ENCODE assay signal across 11 cellular contexts in genomic region chr15:80934761-80935221, GRCh38. TPM values are rescaled to one million over a fixed set of nuclear protein-coding genes. Genes with fewer than 3 reads are reported as not detected.
A peak's percentile ranks its signal among the peaks of the same experiment; 100 is the strongest.
DNase-seq lines count a peak whose midpoint lies in the region; ATAC-seq and TF ChIP-seq lines count a peak whose summit lies in the region.
"Had no signal": no experiment of that assay in that cellular context is flagged by ENCODE, and none has a peak within 500 bp of the region (broad histone marks: within the 10 kb centered on the region; RNA-seq: fewer than 3 reads in every experiment).

No MANE protein-coding gene starts in this region.

- H3K27me3 ChIP-seq in PC-9 (ENCODE audit: insufficient read depth, low read depth) = no peaks in the 10 kb centered on the region

- intact Hi-C loops in left ventricle myocardium superior (cut with micrococcal nuclease) = no loop called here
- intact Hi-C loops in PC-9 (cut with micrococcal nuclease; ENCODE audit: unreplicated experiment) = no loop called here

- no peak overlapping the region for H3K4me2 ChIP-seq in PC-9
- H3K4me2 ChIP-seq: KMS-11 had no signal

- in situ Hi-C loops in SK-MEL-5 (cut with HindIII; ENCODE audit: low pct_unique_long_range_greater_than_20kb, low sequenced_read_pairs) = no loop called here

- H3K4me3 Mint-ChIP-seq in osteocyte (ENCODE audit: unreplicated experiment) = no peak overlapping the region

- H3K4me1 Mint-ChIP-seq in osteocyte (ENCODE audit: unreplicated experiment) = peaks cover 11% of the 10 kb centered on the region

- H3K27ac Mint-ChIP-seq in osteocyte (ENCODE audit: unreplicated experiment) = peak overlapping the region; percentile 80

- H3K27me3 Mint-ChIP-seq in osteocyte (ENCODE audit: unreplicated experiment) = no peaks in the 10 kb centered on the region

- TF ChIP-seq CTCF in osteocyte (IDR thresholded peaks at IDR 0.05) (no peak), PC-9 (conservative IDR thresholded peaks at IDR 0.05) (no peak)

- CTCF ChIA-PET in PC-9 (lab: Charles Lee) = no interaction called here

- no TSS peak for BruUV-seq in PC-9 (replicated peaks; lab: Mats Ljungman, UMichigan)

- no peak overlapping the region for H3K4me3 ChIP-seq in PC-9

- H3K4me1 ChIP-seq in PC-9 (replicated peaks; ENCODE audit: insufficient read depth) = peaks cover 7% of the 10 kb centered on the region; the same call in 1 of the 2 replicates

- peak; percentile 62 for ATAC-seq in left ventricle myocardium superior
- ATAC-seq in GM21723 (IDR thresholded peaks at IDR 0.05; ENCODE audit: unreplicated experiment) = no peak
- ATAC-seq: activated naive CD4-positive, alpha-beta T cell treated with anti-CD3 and anti-CD28 coated beads, Interleukin-2, amount 50 U/mL, for 72 hours had no signal

- no peaks in the 10 kb centered on the region for H3K36me3 ChIP-seq in PC-9 (ENCODE audit: low read depth)

- POLR2A ChIA-PET in PC-9 (lab: Charles Lee; ENCODE audit: unreplicated experiment) = no interaction called here

- peak; percentile 35 for DNase-seq in H4 (ENCODE audit: low spot score)
- DNase-seq in SK-MEL-5 (ENCODE audit: low read depth, low spot score) = peak; percentile 4
- DNase-seq in left ventricle myocardium superior = no peak
- no peak for DNase-seq in osteocyte (ENCODE audit: extremely low spot score, unreplicated experiment)
- no peak for DNase-seq in globus pallidus (ENCODE audit: low spot score)
- DNase-seq in superior temporal gyrus (ENCODE audit: extremely low spot score) = no peak
- DNase-seq in PC-9 = no peak
- DNase-seq: NCI-H748 treated with DMSO at 0.1 percent for 48 hours had no signal

- H3K9me3 Mint-ChIP-seq in osteocyte (ENCODE audit: unreplicated experiment) = no peaks in the 10 kb centered on the region
- H3K9me3 Mint-ChIP-seq: activated naive CD4-positive, alpha-beta T cell treated with anti-CD3 and anti-CD28 coated beads, Interleukin-2, amount 50 U/mL, for 72 hours had no signal

- H3K36me3 Mint-ChIP-seq in osteocyte (ENCODE audit: unreplicated experiment) = peaks cover 89% of the 10 kb centered on the region

- no peaks in the 10 kb centered on the region for H3F3A ChIP-seq in PC-9 (ENCODE audit: insufficient read depth, low read depth)

- no peaks in the 10 kb centered on the region for H3K9me3 ChIP-seq in PC-9 (ENCODE audit: insufficient read depth, low read depth)

- H2AFZ ChIP-seq in PC-9 = no peak overlapping the region

- H4K20me1 ChIP-seq in PC-9 (ENCODE audit: insufficient read depth) = no peaks in the 10 kb centered on the region

- H3K79me2 ChIP-seq in PC-9 (ENCODE audit: low read depth) = no peaks in the 10 kb centered on the region

- no peaks in the 10 kb centered on the region for H3K9me2 ChIP-seq in PC-9 (ENCODE audit: insufficient read depth)

- H3K27ac ChIP-seq in PC-9 = no peak overlapping the region
- H3K27ac ChIP-seq: KMS-11 had no signal

RNA-seq across cellular contexts. Expression of gene MESD, which starts 54.8 kb away (rescaled TPM):
- 23.8 and 28.9 TPM in 2 replicates for total RNA-seq in H4 (2014; rRNA removed; shearing (Covaris generic))
- 55.4 and 55.6 TPM in 2 replicates for total RNA-seq in SK-MEL-5 (2014; rRNA removed; shearing (Covaris generic))
- polyA plus RNA-seq in SK-MEL-5 (2015; cell fraction: cytosol; rRNA removed) = 35.5 and 41.2 TPM in 2 replicates
- 12.8 and 14.5 TPM in 2 replicates for polyA plus RNA-seq in SK-MEL-5 (2015; cell fraction: nucleus; rRNA removed)
- total RNA-seq in left ventricle myocardium superior = 14.4 TPM
- total RNA-seq in osteocyte = 25.3 and 26.3 TPM in 2 replicates
- total RNA-seq in PC-9 (2021) = 21.9 and 22.8 TPM in 2 replicates

Comparison
In these comparisons a context has a peak if more than half of its experiments do, and no peak if none do; other contexts are left out.
1. DNase-seq: peak in H4 (single experiment) and SK-MEL-5 (single experiment); none in left ventricle myocardium superior (single experiment), osteocyte (single experiment), globus pallidus (single experiment), superior temporal gyrus (single experiment) and PC-9 (0 of 2).